Comparison of ENCODE assay signal across 21 cellular contexts in genomic region chr7:150343225-150343624, GRCh38. TPM values are rescaled to one million over a fixed set of nuclear protein-coding genes. Genes with fewer than 3 reads are reported as not detected.
DNase-seq lines count a peak whose midpoint lies in the region; ATAC-seq, FAIRE-seq and TF ChIP-seq lines count a peak whose summit lies in the region.
"Had no signal": no experiment of that assay in that cellular context is flagged by ENCODE, and none has a peak within 500 bp of the region (broad histone marks: within the 10 kb centered on the region; RNA-seq: fewer than 3 reads in every experiment).

No MANE protein-coding gene starts in this region.

- no peak for ATAC-seq in HepG2
- peak; percentile 20 for ATAC-seq in left lobe of liver
- ATAC-seq in activated T-cell treated with anti-CD3 and anti-CD28 coated beads, Interleukin-2, amount 50 U/mL, for 72 hours (replicated peaks in 1 of 2), result no peak
- no peak for ATAC-seq in GM21528 (IDR thresholded peaks at IDR 0.05; ENCODE audit: low FRiP score, unreplicated experiment)

- WGBS in liver, result 41% methylated on average over 2 of the region's 2 CpGs
- WGBS in HepG2 (ENCODE audit: low lambda C conversion rate), result 25% methylated on average over 2 of the region's 2 CpGs

- peaks cover 10 to 44% (median 40%) of the 10 kb centered on the region in 4 donors for H3K4me1 ChIP-seq in liver (ENCODE audit: control insufficient read depth in 4 of 4, insufficient read depth in 4 of 4, low read length in 3 of 4)
- peaks cover 41% of the 10 kb centered on the region for H3K4me1 ChIP-seq in HepG2 (ENCODE audit: insufficient read depth, low read length)
- peaks cover 19% of the 10 kb centered on the region for H3K4me1 ChIP-seq in neural progenitor cell

- peaks cover 10% of the 10 kb centered on the region for H3F3A ChIP-seq in neural progenitor cell (ENCODE audit: low read depth)

- POLR2A ChIA-PET in HepG2 (lab: Yijun Ruan, JAX), result interaction anchor here (1.2 to 4.7 kb wide), 7 partner anchors 12 to 61 kb away, joined by 3 to 40 read pairs (median 5); partner anchors contain the start of gene REPIN1

- CTCF ChIA-PET in HepG2 (lab: Yijun Ruan, JAX; ENCODE audit: low intra/inter-chr PET ratio, low total read pairs), result no interaction called here

- H4K20me1 ChIP-seq in HepG2 (ENCODE audit: insufficient read depth, low read length), result peaks cover 2% of the 10 kb centered on the region; the same call in 1 of the 2 replicates
- peaks cover 6% of the 10 kb centered on the region for H4K20me1 ChIP-seq in neural progenitor cell (ENCODE audit: low read depth)

- H3K4me1 Mint-ChIP-seq in neural progenitor cell, result peaks cover 20% of the 10 kb centered on the region
- no peaks in the 10 kb centered on the region for H3K4me1 Mint-ChIP-seq in activated T-cell treated with anti-CD3 and anti-CD28 coated beads, Interleukin-2, amount 50 U/mL, for 72 hours (ENCODE audit: low read depth)

- H3K36me3 Mint-ChIP-seq in neural progenitor cell, result no peaks in the 10 kb centered on the region
- H3K36me3 Mint-ChIP-seq in activated T-cell treated with anti-CD3 and anti-CD28 coated beads, Interleukin-2, amount 50 U/mL, for 72 hours (ENCODE audit: insufficient read depth in 2 of 2), result peaks cover 7% of the 10 kb centered on the region in 2 donors

- TF ChIP-seq CTCF in liver (IDR thresholded peaks at IDR 0.05; ENCODE audit: low read depth, low read length, missing input control) (no peak), HepG2 (CRISPR knock-in tag; IDR thresholded peaks at IDR 0.05) (no peak), neural progenitor cell (IDR thresholded peaks at IDR 0.05) (no peak)

- H3K27me3 ChIP-seq in liver (ENCODE audit: control insufficient read depth in 4 of 4, insufficient read depth in 4 of 4, low read length in 3 of 4) (no peaks in the 10 kb centered on the region), HepG2 (ENCODE audit: control insufficient read depth in 1 of 2, insufficient read depth in 2 of 2, low read length in 2 of 2) (no peaks in the 10 kb centered on the region; a peak in 1 of 5 replicates), neural progenitor cell (peaks cover 57% of the 10 kb centered on the region)

- peaks cover 37% of the 10 kb centered on the region for H3K27me3 Mint-ChIP-seq in neural progenitor cell (ENCODE audit: insufficient read depth, low read depth)
- H3K27me3 Mint-ChIP-seq in activated T-cell treated with anti-CD3 and anti-CD28 coated beads, Interleukin-2, amount 50 U/mL, for 72 hours (ENCODE audit: low read depth), result peaks cover 46% of the 10 kb centered on the region

- no peak overlapping the region for H3K27ac Mint-ChIP-seq in neural progenitor cell
- H3K27ac Mint-ChIP-seq in activated T-cell treated with anti-CD3 and anti-CD28 coated beads, Interleukin-2, amount 50 U/mL, for 72 hours, result no peak overlapping the region
- H3K27ac Mint-ChIP-seq: CD4-positive, alpha-beta memory T cell had no signal

- TF ChIP-seq POLR2A in HepG2 (IDR thresholded peaks at IDR 0.05; ENCODE audit: insufficient read depth in 1 of 2, low read depth in 2 of 2, low read length in 2 of 2), result no peak

- FAIRE-seq in HepG2 (lab: Jason Lieb, UNC), result no peak
- FAIRE-seq: GM12891, GM18507 had no signal

- no peak overlapping the region for H3K9ac ChIP-seq in liver (ENCODE audit: low read depth in 1 of 2, low read length in 2 of 2)
- no peak overlapping the region for H3K9ac ChIP-seq in HepG2 (ENCODE audit: insufficient read depth, low read depth, low read length)
- no peak overlapping the region for H3K9ac ChIP-seq in neural progenitor cell

- peak; percentile 17 to 19 for TF ChIP-seq RAD21 in liver (IDR thresholded peaks at IDR 0.05)
- TF ChIP-seq RAD21 in HepG2 (CRISPR knock-in tag; IDR thresholded peaks at IDR 0.05), result no peak

- H3K9me3 Mint-ChIP-seq in neural progenitor cell, result peaks cover 9% of the 10 kb centered on the region
- H3K9me3 Mint-ChIP-seq in activated T-cell treated with anti-CD3 and anti-CD28 coated beads, Interleukin-2, amount 50 U/mL, for 72 hours, result peaks cover 2 to 3% of the 10 kb centered on the region in 2 donors

- intact Hi-C loops in HepG2 (cut with micrococcal nuclease; ENCODE audit: unreplicated experiment), result loop anchor here (5.0 kb wide), 1 partner anchor 44 kb away; no protein-coding TSS in a partner anchor

- no peak overlapping the region for H3K4me3 ChIP-seq in liver (ENCODE audit: low read depth in 1 of 3, low read length in 3 of 3)
- H3K4me3 ChIP-seq in HepG2 (replicated peaks in 1 of 3; ENCODE audit: insufficient read depth in 1 of 3, low read depth in 2 of 3, low read length in 3 of 3), result no peak overlapping the region
- no peak overlapping the region for H3K4me3 ChIP-seq in neural progenitor cell

- H3K9me3 ChIP-seq in liver (ENCODE audit: control insufficient read depth in 4 of 4, low read length in 3 of 4) (no peaks in the 10 kb centered on the region), HepG2 (ENCODE audit: low read length) (no peaks in the 10 kb centered on the region), neural progenitor cell (ENCODE audit: low read depth) (peaks cover 8% of the 10 kb centered on the region)

- H3K4me2 ChIP-seq in HepG2 (ENCODE audit: low read depth, low read length) (no peak overlapping the region), neural progenitor cell (no peak overlapping the region)

- no peak overlapping the region for H2AFZ ChIP-seq in HepG2 (ENCODE audit: low read length)
- no peak overlapping the region for H2AFZ ChIP-seq in neural progenitor cell (replicated peaks)

- H3K4me3 Mint-ChIP-seq in neural progenitor cell, result peak overlapping the region; percentile 38
- H3K4me3 Mint-ChIP-seq in activated T-cell treated with anti-CD3 and anti-CD28 coated beads, Interleukin-2, amount 50 U/mL, for 72 hours, result no peak overlapping the region
- H3K4me3 Mint-ChIP-seq: CD4-positive, alpha-beta memory T cell had no signal

- no TSS peak for BruUV-seq in HepG2 (replicated peaks; lab: Mats Ljungman, UMichigan)

- H3K27ac ChIP-seq in liver (ENCODE audit: low read depth in 1 of 2, low read length in 2 of 2), result peak overlapping the region; percentile 14 to 55
- no peak overlapping the region for H3K27ac ChIP-seq in HepG2 (ENCODE audit: extremely low read length, insufficient read depth, low read length)
- no peak overlapping the region for H3K27ac ChIP-seq in neural progenitor cell

- H3K36me3 ChIP-seq in liver (ENCODE audit: control insufficient read depth in 4 of 4, insufficient read depth in 3 of 4, low read depth in 1 of 4, low read length in 3 of 4) (peaks cover 0 to 2% (median 0%) of the 10 kb centered on the region in 4 donors), HepG2 (replicated peaks in 1 of 2; ENCODE audit: control insufficient read depth in 1 of 2, insufficient read depth in 2 of 2, low read length in 2 of 2) (peaks cover 0 to 1% of the 10 kb centered on the region in 2 experiments; a peak in 2 of 5 replicates), neural progenitor cell (no peaks in the 10 kb centered on the region)

- H3K79me2 ChIP-seq in HepG2 (ENCODE audit: insufficient read depth, low read length) (peaks cover 3% of the 10 kb centered on the region), neural progenitor cell (ENCODE audit: low read depth) (no peaks in the 10 kb centered on the region)

- in situ Hi-C loops in HepG2 (cut with HindIII; ENCODE audit: extremely low pct_ligation_motif_present, low pct_unique_long_range_greater_than_20kb), result loop anchor here (5.0 kb wide), 1 partner anchor 59 kb away; no protein-coding TSS in a partner anchor

- DNase-seq in HepG2 (ENCODE audit: low spot score), result no peak
- DNase-seq in left lobe of liver (ENCODE audit: low spot score), result no peak
- no peak for DNase-seq in neural progenitor cell (ENCODE audit: low spot score)
- no peak for DNase-seq in NCI-H226
- no peak for DNase-seq in activated T-cell treated with anti-CD3 and anti-CD28 coated beads, Interleukin-2, amount 50 U/mL, for 72 hours
- DNase-seq: C1 segment of cervical spinal cord; Calu3; CD4-positive, alpha-beta memory T cell; COR-L47; DMS53; DMS79 treated with DMSO at 0.1 percent for 48 hours; GF-D8; HCEC 1CT had no signal

- no peak for TF ChIP-seq EP300 in HepG2 (IDR thresholded peaks at IDR 0.05; ENCODE audit: low read depth in 2 of 2, low read length in 2 of 2)
- TF ChIP-seq EP300 in HepG2 (CRISPR knock-in tag; IDR thresholded peaks at IDR 0.05; ENCODE audit: borderline replicate concordance), result no peak

RNA-seq across cellular contexts. Expression of gene RARRES2, which starts 1.8 kb away (rescaled TPM):
- total RNA-seq in liver (100 to 1,000 TPM; 149 to 437 TPM), HepG2 (2016; rRNA removed; fragmentation: Illumina TruSeq; extraction: Trizol) (94.6 and 172 TPM in 2 replicates), left lobe of liver (852 TPM), neural progenitor cell (ENCODE audit: low replicate concordance) (0.19 and 0.43 TPM in 2 replicates)
- polyA plus RNA-seq in liver (1,000 to 10,000 TPM; 1,248 to 1,915 TPM), HepG2 (2011; rRNA removed) (134 and 157 TPM in 2 replicates)
- total RNA-seq in HepG2 (2016; cell fraction: cytosol; rRNA removed; fragmentation: Illumina TruSeq; extraction: Trizol; ENCODE audit: low read depth), result 63.6 and 75.7 TPM in 2 replicates
- total RNA-seq in HepG2 (2016; cell fraction: insoluble cytoplasmic fraction; rRNA removed; fragmentation: Illumina TruSeq; extraction: Trizol), result 93.3 and 178 TPM in 2 replicates
- total RNA-seq in HepG2 (2016; cell fraction: membrane; rRNA removed; fragmentation: Illumina TruSeq; extraction: Trizol), result 68.9 and 86.6 TPM in 2 replicates
- 126 and 156 TPM in 2 replicates for total RNA-seq in HepG2 (2016; cell fraction: nucleus; rRNA removed; fragmentation: Illumina TruSeq; extraction: Trizol)
- polyA plus RNA-seq in HepG2 (2011; cell fraction: cytosol; rRNA removed), result 197 and 233 TPM in 2 replicates
- polyA plus RNA-seq in HepG2 (2011; cell fraction: nucleus; rRNA removed), result 164 and 202 TPM in 2 replicates
- 37.9 and 77.4 TPM in 2 replicates for polyA plus RNA-seq in HepG2 (2012)
- polyA plus RNA-seq in HepG2 (2016; cell fraction: cytosol; fragmentation: Illumina TruSeq; extraction: Trizol; ENCODE audit: low read depth), result 96.7 and 115 TPM in 2 replicates
- polyA plus RNA-seq in HepG2 (2016; cell fraction: insoluble cytoplasmic fraction; fragmentation: Illumina TruSeq; extraction: Trizol; ENCODE audit: low read depth), result 134 and 138 TPM in 2 replicates
- polyA plus RNA-seq in HepG2 (2016; cell fraction: membrane; fragmentation: Illumina TruSeq; extraction: Trizol; ENCODE audit: low read depth), result 82.1 and 99.5 TPM in 2 replicates
- 420 and 455 TPM in 2 replicates for polyA plus RNA-seq in HepG2 (2016; cell fraction: nucleus; fragmentation: Illumina TruSeq; extraction: Trizol; ENCODE audit: insufficient read depth, low read depth)
- polyA minus RNA-seq in HepG2 (2011; rRNA and poly(A)+ RNA removed; ENCODE audit: low replicate concordance), result 22.1 TPM in 1 of 2 replicates, not detected in the other
- polyA minus RNA-seq in HepG2 (2011; cell fraction: cytosol; rRNA and poly(A)+ RNA removed), result 17.4 and 20.0 TPM in 2 replicates
- 6.1 and 7.3 TPM in 2 replicates for polyA minus RNA-seq in HepG2 (2011; cell fraction: nucleus; rRNA and poly(A)+ RNA removed)
- total RNA-seq in activated T-cell treated with anti-CD3 and anti-CD28 coated beads, Interleukin-2, amount 50 U/mL, for 72 hours, result not detected
- total RNA-seq: A673; CD4-positive, alpha-beta memory T cell had no signal
- polyA plus RNA-seq: CD4-positive, alpha-beta memory T cell had no signal

RNA-seq across cellular contexts. Expression of gene ACTR3C, which starts 19.9 kb away (rescaled TPM):
- total RNA-seq in liver, result 10 to 100 TPM in 1 of 2 donors, 1 to 10 TPM in 1; 3.0 to 61.7 TPM
- polyA plus RNA-seq in liver, result 10 to 100 TPM; 26.6 to 30.1 TPM
- total RNA-seq in HepG2 (2016; rRNA removed; fragmentation: Illumina TruSeq; extraction: Trizol), result 4.1 and 7.5 TPM in 2 replicates
- 7.2 and 7.8 TPM in 2 replicates for total RNA-seq in HepG2 (2016; cell fraction: cytosol; rRNA removed; fragmentation: Illumina TruSeq; extraction: Trizol; ENCODE audit: low read depth)
- 3.7 and 6.7 TPM in 2 replicates for total RNA-seq in HepG2 (2016; cell fraction: insoluble cytoplasmic fraction; rRNA removed; fragmentation: Illumina TruSeq; extraction: Trizol)
- 4.8 and 5.6 TPM in 2 replicates for total RNA-seq in HepG2 (2016; cell fraction: membrane; rRNA removed; fragmentation: Illumina TruSeq; extraction: Trizol)
- total RNA-seq in HepG2 (2016; cell fraction: nucleus; rRNA removed; fragmentation: Illumina TruSeq; extraction: Trizol), result 17.1 and 19.7 TPM in 2 replicates
- polyA plus RNA-seq in HepG2 (2011; rRNA removed), result 3.2 and 3.8 TPM in 2 replicates
- 2.5 and 2.7 TPM in 2 replicates for polyA plus RNA-seq in HepG2 (2011; cell fraction: cytosol; rRNA removed)
- polyA plus RNA-seq in HepG2 (2011; cell fraction: nucleus; rRNA removed), result 4.0 and 4.3 TPM in 2 replicates
- polyA plus RNA-seq in HepG2 (2012), result 1.2 and 1.4 TPM in 2 replicates
- polyA plus RNA-seq in HepG2 (2016; cell fraction: cytosol; fragmentation: Illumina TruSeq; extraction: Trizol; ENCODE audit: low read depth), result 0.95 and 2.7 TPM in 2 replicates
- 1.9 and 3.9 TPM in 2 replicates for polyA plus RNA-seq in HepG2 (2016; cell fraction: insoluble cytoplasmic fraction; fragmentation: Illumina TruSeq; extraction: Trizol; ENCODE audit: low read depth)
- 1.4 and 1.6 TPM in 2 replicates for polyA plus RNA-seq in HepG2 (2016; cell fraction: membrane; fragmentation: Illumina TruSeq; extraction: Trizol; ENCODE audit: low read depth)
- 4.9 and 8.0 TPM in 2 replicates for polyA plus RNA-seq in HepG2 (2016; cell fraction: nucleus; fragmentation: Illumina TruSeq; extraction: Trizol; ENCODE audit: insufficient read depth, low read depth)
- 10.0 and 39.9 TPM in 2 replicates for polyA minus RNA-seq in HepG2 (2011; rRNA and poly(A)+ RNA removed; ENCODE audit: low replicate concordance)
- 2.6 and 3.3 TPM in 2 replicates for polyA minus RNA-seq in HepG2 (2011; cell fraction: cytosol; rRNA and poly(A)+ RNA removed)
- 44.3 and 59.4 TPM in 2 replicates for polyA minus RNA-seq in HepG2 (2011; cell fraction: nucleus; rRNA and poly(A)+ RNA removed)
- 27.6 TPM for total RNA-seq in left lobe of liver
- not detected in 2 replicates for total RNA-seq in neural progenitor cell (ENCODE audit: low replicate concordance)
- total RNA-seq in activated T-cell treated with anti-CD3 and anti-CD28 coated beads, Interleukin-2, amount 50 U/mL, for 72 hours, result 10 to 100 TPM in 1 of 2 donors, 1 to 10 TPM in 1; 6.3 to 13.0 TPM
- total RNA-seq: H1 had no signal

RNA-seq across cellular contexts. Expression of gene LRRC61, which starts 20.1 kb away (rescaled TPM):
- total RNA-seq in liver, result 10 to 100 TPM; 12.0 to 17.2 TPM
- 10 to 100 TPM; 13.9 to 21.0 TPM for polyA plus RNA-seq in liver
- total RNA-seq in HepG2 (2016; rRNA removed; fragmentation: Illumina TruSeq; extraction: Trizol), result 34.8 and 38.4 TPM in 2 replicates
- total RNA-seq in HepG2 (2016; cell fraction: cytosol; rRNA removed; fragmentation: Illumina TruSeq; extraction: Trizol; ENCODE audit: low read depth), result 10.3 and 10.8 TPM in 2 replicates
- 30.5 and 35.2 TPM in 2 replicates for total RNA-seq in HepG2 (2016; cell fraction: insoluble cytoplasmic fraction; rRNA removed; fragmentation: Illumina TruSeq; extraction: Trizol)
- total RNA-seq in HepG2 (2016; cell fraction: membrane; rRNA removed; fragmentation: Illumina TruSeq; extraction: Trizol), result 34.2 and 36.9 TPM in 2 replicates
- 25.0 and 31.2 TPM in 2 replicates for total RNA-seq in HepG2 (2016; cell fraction: nucleus; rRNA removed; fragmentation: Illumina TruSeq; extraction: Trizol)
- 33.0 and 42.2 TPM in 2 replicates for polyA plus RNA-seq in HepG2 (2011; rRNA removed)
- 34.7 and 58.3 TPM in 2 replicates for polyA plus RNA-seq in HepG2 (2011; cell fraction: cytosol; rRNA removed)
- polyA plus RNA-seq in HepG2 (2011; cell fraction: nucleus; rRNA removed), result 25.0 and 33.0 TPM in 2 replicates
- 22.2 and 36.3 TPM in 2 replicates for polyA plus RNA-seq in HepG2 (2012)
- 19.9 and 25.0 TPM in 2 replicates for polyA plus RNA-seq in HepG2 (2016; cell fraction: cytosol; fragmentation: Illumina TruSeq; extraction: Trizol; ENCODE audit: low read depth)
- 36.4 and 46.3 TPM in 2 replicates for polyA plus RNA-seq in HepG2 (2016; cell fraction: insoluble cytoplasmic fraction; fragmentation: Illumina TruSeq; extraction: Trizol; ENCODE audit: low read depth)
- polyA plus RNA-seq in HepG2 (2016; cell fraction: membrane; fragmentation: Illumina TruSeq; extraction: Trizol; ENCODE audit: low read depth), result 41.1 and 42.5 TPM in 2 replicates
- 34.8 and 36.2 TPM in 2 replicates for polyA plus RNA-seq in HepG2 (2016; cell fraction: nucleus; fragmentation: Illumina TruSeq; extraction: Trizol; ENCODE audit: insufficient read depth, low read depth)
- polyA minus RNA-seq in HepG2 (2011; rRNA and poly(A)+ RNA removed; ENCODE audit: low replicate concordance), result 45.8 and 71.1 TPM in 2 replicates
- 33.7 and 34.5 TPM in 2 replicates for polyA minus RNA-seq in HepG2 (2011; cell fraction: cytosol; rRNA and poly(A)+ RNA removed)
- 13.3 and 15.4 TPM in 2 replicates for polyA minus RNA-seq in HepG2 (2011; cell fraction: nucleus; rRNA and poly(A)+ RNA removed)
- total RNA-seq in left lobe of liver, result 14.0 TPM
- 2.0 and 14.3 TPM in 2 replicates for total RNA-seq in neural progenitor cell (ENCODE audit: low replicate concordance)
- 10 to 100 TPM; 37.1 to 37.3 TPM for total RNA-seq in activated T-cell treated with anti-CD3 and anti-CD28 coated beads, Interleukin-2, amount 50 U/mL, for 72 hours
- total RNA-seq: A172, G401 had no signal

RNA-seq across cellular contexts. Expression of gene REPIN1, which starts 25.4 kb away (rescaled TPM):
- 100 to 1,000 TPM in 1 of 2 donors, 10 to 100 TPM in 1; 44.4 to 118 TPM for total RNA-seq in liver
- 10 to 100 TPM; 17.1 to 65.8 TPM for polyA plus RNA-seq in liver
- 86.4 and 108 TPM in 2 replicates for total RNA-seq in HepG2 (2016; rRNA removed; fragmentation: Illumina TruSeq; extraction: Trizol)
- total RNA-seq in HepG2 (2016; cell fraction: cytosol; rRNA removed; fragmentation: Illumina TruSeq; extraction: Trizol; ENCODE audit: low read depth), result 34.3 and 36.1 TPM in 2 replicates
- 77.5 and 106 TPM in 2 replicates for total RNA-seq in HepG2 (2016; cell fraction: insoluble cytoplasmic fraction; rRNA removed; fragmentation: Illumina TruSeq; extraction: Trizol)
- total RNA-seq in HepG2 (2016; cell fraction: membrane; rRNA removed; fragmentation: Illumina TruSeq; extraction: Trizol), result 112 and 119 TPM in 2 replicates
- total RNA-seq in HepG2 (2016; cell fraction: nucleus; rRNA removed; fragmentation: Illumina TruSeq; extraction: Trizol), result 81.1 and 91.5 TPM in 2 replicates
- polyA plus RNA-seq in HepG2 (2011; rRNA removed), result 69.9 and 87.9 TPM in 2 replicates
- polyA plus RNA-seq in HepG2 (2011; cell fraction: cytosol; rRNA removed), result 58.9 and 82.1 TPM in 2 replicates
- polyA plus RNA-seq in HepG2 (2011; cell fraction: nucleus; rRNA removed), result 189 and 195 TPM in 2 replicates
- polyA plus RNA-seq in HepG2 (2012), result 52.5 and 64.7 TPM in 2 replicates
- 22.0 and 24.7 TPM in 2 replicates for polyA plus RNA-seq in HepG2 (2016; cell fraction: cytosol; fragmentation: Illumina TruSeq; extraction: Trizol; ENCODE audit: low read depth)
- 82.2 and 105 TPM in 2 replicates for polyA plus RNA-seq in HepG2 (2016; cell fraction: insoluble cytoplasmic fraction; fragmentation: Illumina TruSeq; extraction: Trizol; ENCODE audit: low read depth)
- 77.8 and 77.9 TPM in 2 replicates for polyA plus RNA-seq in HepG2 (2016; cell fraction: membrane; fragmentation: Illumina TruSeq; extraction: Trizol; ENCODE audit: low read depth)
- 138 and 155 TPM in 2 replicates for polyA plus RNA-seq in HepG2 (2016; cell fraction: nucleus; fragmentation: Illumina TruSeq; extraction: Trizol; ENCODE audit: insufficient read depth, low read depth)
- polyA minus RNA-seq in HepG2 (2011; rRNA and poly(A)+ RNA removed; ENCODE audit: low replicate concordance), result 81.7 and 98.0 TPM in 2 replicates
- polyA minus RNA-seq in HepG2 (2011; cell fraction: cytosol; rRNA and poly(A)+ RNA removed), result 35.3 and 35.6 TPM in 2 replicates
- 50.5 and 54.6 TPM in 2 replicates for polyA minus RNA-seq in HepG2 (2011; cell fraction: nucleus; rRNA and poly(A)+ RNA removed)
- total RNA-seq in left lobe of liver, result 93.5 TPM
- total RNA-seq in neural progenitor cell (ENCODE audit: low replicate concordance), result 18.0 and 58.9 TPM in 2 replicates
- 10 to 100 TPM; 53.6 to 73.7 TPM for total RNA-seq in activated T-cell treated with anti-CD3 and anti-CD28 coated beads, Interleukin-2, amount 50 U/mL, for 72 hours

RNA-seq across cellular contexts. Expression of gene ZNF775, which starts 35.9 kb away (rescaled TPM):
- total RNA-seq in liver (1 to 10 TPM in 1 of 2 donors, under 1 TPM in 1; 0.33 to 3.1 TPM), HepG2 (2016; rRNA removed; fragmentation: Illumina TruSeq; extraction: Trizol) (3.1 and 4.5 TPM in 2 replicates), left lobe of liver (0.88 TPM), neural progenitor cell (ENCODE audit: low replicate concordance) (3.0 and 26.1 TPM in 2 replicates)
- polyA plus RNA-seq in liver (under 1 TPM; 0.08 to 0.72 TPM), HepG2 (2011; rRNA removed) (3.2 and 3.8 TPM in 2 replicates)
- 0.71 TPM in 2 replicates for total RNA-seq in HepG2 (2016; cell fraction: cytosol; rRNA removed; fragmentation: Illumina TruSeq; extraction: Trizol; ENCODE audit: low read depth)
- total RNA-seq in HepG2 (2016; cell fraction: insoluble cytoplasmic fraction; rRNA removed; fragmentation: Illumina TruSeq; extraction: Trizol), result 3.6 and 3.8 TPM in 2 replicates
- total RNA-seq in HepG2 (2016; cell fraction: membrane; rRNA removed; fragmentation: Illumina TruSeq; extraction: Trizol), result 1.9 and 2.5 TPM in 2 replicates
- total RNA-seq in HepG2 (2016; cell fraction: nucleus; rRNA removed; fragmentation: Illumina TruSeq; extraction: Trizol), result 1.8 and 3.2 TPM in 2 replicates
- 2.6 and 4.5 TPM in 2 replicates for polyA plus RNA-seq in HepG2 (2011; cell fraction: cytosol; rRNA removed)
- 5.8 and 5.9 TPM in 2 replicates for polyA plus RNA-seq in HepG2 (2011; cell fraction: nucleus; rRNA removed)
- polyA plus RNA-seq in HepG2 (2012), result 2.1 and 3.1 TPM in 2 replicates
- polyA plus RNA-seq in HepG2 (2016; cell fraction: cytosol; fragmentation: Illumina TruSeq; extraction: Trizol; ENCODE audit: low read depth), result 0.67 and 0.68 TPM in 2 replicates
- polyA plus RNA-seq in HepG2 (2016; cell fraction: insoluble cytoplasmic fraction; fragmentation: Illumina TruSeq; extraction: Trizol; ENCODE audit: low read depth), result 3.7 and 4.2 TPM in 2 replicates
- 1.2 and 1.8 TPM in 2 replicates for polyA plus RNA-seq in HepG2 (2016; cell fraction: membrane; fragmentation: Illumina TruSeq; extraction: Trizol; ENCODE audit: low read depth)
- 5.2 and 9.1 TPM in 2 replicates for polyA plus RNA-seq in HepG2 (2016; cell fraction: nucleus; fragmentation: Illumina TruSeq; extraction: Trizol; ENCODE audit: insufficient read depth, low read depth)
- 0.37 and 3.7 TPM in 2 replicates for polyA minus RNA-seq in HepG2 (2011; rRNA and poly(A)+ RNA removed; ENCODE audit: low replicate concordance)
- polyA minus RNA-seq in HepG2 (2011; cell fraction: cytosol; rRNA and poly(A)+ RNA removed), result 2.5 and 3.9 TPM in 2 replicates
- polyA minus RNA-seq in HepG2 (2011; cell fraction: nucleus; rRNA and poly(A)+ RNA removed), result 1.8 and 2.4 TPM in 2 replicates
- total RNA-seq in activated T-cell treated with anti-CD3 and anti-CD28 coated beads, Interleukin-2, amount 50 U/mL, for 72 hours, result 1 to 10 TPM; 6.5 to 8.2 TPM

Comparison
In these comparisons a context has a peak if more than half of its experiments do, and no peak if none do; other contexts are left out.
1. H3K27ac ChIP-seq: peak in liver (2 of 2); none in HepG2 (single experiment) and neural progenitor cell (single experiment).
2. RNA of gene RARRES2, which starts 1.8 kb away (total RNA-seq): 852 TPM in left lobe of liver (single experiment), 149 to 437 TPM in liver and 63.6 to 178 TPM in HepG2; 0.19 to 0.43 TPM in neural progenitor cell and not detected in activated T-cell treated with anti-CD3 and anti-CD28 coated beads, Interleukin-2, amount 50 U/mL, for 72 hours; every median in the first group is over 10 times any median in the second.